In the genomic region with DNA sequence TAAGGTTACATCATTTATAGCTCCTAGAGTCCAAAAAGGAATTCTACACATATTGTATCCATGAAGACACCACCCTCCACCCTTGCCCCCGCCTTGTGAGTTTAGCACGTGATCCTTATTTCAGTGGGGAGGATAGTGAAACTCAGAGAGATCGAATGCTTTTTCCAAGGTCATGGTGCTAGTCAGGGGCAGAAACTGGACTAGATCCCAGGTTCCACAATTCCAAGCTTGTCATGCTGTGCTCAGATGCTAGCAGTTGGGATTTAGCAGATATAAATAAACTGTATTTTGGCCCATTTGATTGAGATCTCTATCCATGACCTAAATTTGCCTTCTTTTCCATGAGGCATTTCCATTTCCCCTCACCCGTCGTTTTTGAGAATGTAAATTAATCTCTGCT, we compare ENCODE assay signal across 15 cellular contexts.
DNase-seq lines count a peak whose midpoint lies in the region; ATAC-seq and TF ChIP-seq lines count a peak whose summit lies in the region.
"Had no signal": no experiment of that assay in that cellular context is flagged by ENCODE, and none has a peak within 500 bp of the region (broad histone marks: within the 10 kb centered on the region; RNA-seq: fewer than 3 reads in every experiment).

No MANE protein-coding gene starts in this region.

- peak; percentile 34 to 64 (median 58) for DNase-seq in adrenal gland
- DNase-seq in fibroblast of lung (ENCODE audit: low read depth in 2 of 2), result no peak
- no peak for DNase-seq in gastrocnemius medialis
- DNase-seq in NCI-H1092 (lab: John Stamatoyannopoulos, UW), result no peak
- no peak for DNase-seq in RWPE1 (ENCODE audit: low spot score)
- DNase-seq: Calu3; CD8-positive, alpha-beta T cell; DMS79 treated with DMSO at 0.1 percent for 48 hours; GOT3; H7; HFFc6 had no signal

- H3K79me2 ChIP-seq in fibroblast of lung (ENCODE audit: control insufficient read depth, insufficient read depth, low read length), result no peaks in the 10 kb centered on the region

- in situ Hi-C loops in gastrocnemius medialis (cut with MboI; ENCODE audit: low sequenced_read_pairs in 4 of 4), result no loop called here

- no peak overlapping the region for H3K4me3 ChIP-seq in adrenal gland
- H3K4me3 ChIP-seq in fibroblast of lung (replicated peaks in 1 of 4; ENCODE audit: control extremely low read depth in 1 of 4, insufficient read depth in 1 of 4, low read depth in 3 of 4, low read length in 4 of 4), result no peak overlapping the region
- peak overlapping the region in 2 of 3 donors; percentile 18 to 27 for H3K4me3 ChIP-seq in skeletal muscle tissue (ENCODE audit: low read length in 3 of 3)
- peak overlapping the region in 1 of 4 donors; percentile 20 for H3K4me3 ChIP-seq in gastrocnemius medialis
- H3K4me3 ChIP-seq: BLaER1 treated with 17β-estradiol and CSF1 and Interleukin-3, amounts not matched to agents 10 nM and 100 nM; GM12878 had no signal

- POLR2A ChIA-PET in RWPE1 (lab: Yijun Ruan, JAX; ENCODE audit: low non-redundant PET), result no interaction called here

- no peak for TF ChIP-seq POLR2A in adrenal gland (IDR thresholded peaks at IDR 0.05)
- no peak for TF ChIP-seq POLR2A in gastrocnemius medialis (IDR thresholded peaks at IDR 0.05)

- H4K20me1 ChIP-seq in fibroblast of lung (ENCODE audit: control insufficient read depth, extremely low read depth, insufficient read depth, low read length), result no peaks in the 10 kb centered on the region
- H4K20me1 ChIP-seq: BLaER1 treated with 17β-estradiol and CSF1 and Interleukin-3, amounts not matched to agents 10 nM and 100 nM had no signal

- H3K9me3 ChIP-seq in adrenal gland (replicated peaks in 1 of 3), result no peaks in the 10 kb centered on the region
- H3K9me3 ChIP-seq in fibroblast of lung (ENCODE audit: control insufficient read depth, insufficient read depth, low read depth, low read length), result no peaks in the 10 kb centered on the region
- H3K9me3 ChIP-seq in skeletal muscle tissue (ENCODE audit: control insufficient read depth in 3 of 3, low read length in 3 of 3), result no peaks in the 10 kb centered on the region
- no peaks in the 10 kb centered on the region for H3K9me3 ChIP-seq in gastrocnemius medialis
- H3K9me3 ChIP-seq: BLaER1 treated with 17β-estradiol and CSF1 and Interleukin-3, amounts not matched to agents 10 nM and 100 nM had no signal

- intact Hi-C loops in adrenal gland (cut with DNase I), result no loop called here
- intact Hi-C loops in gastrocnemius medialis (cut with DNase I; ENCODE audit: low total_unique reads), result no loop called here

- H3K27me3 ChIP-seq in adrenal gland, result no peaks in the 10 kb centered on the region
- no peaks in the 10 kb centered on the region for H3K27me3 ChIP-seq in fibroblast of lung (ENCODE audit: control insufficient read depth, insufficient read depth, low read length)
- no peaks in the 10 kb centered on the region for H3K27me3 ChIP-seq in skeletal muscle tissue (ENCODE audit: control insufficient read depth in 3 of 3, insufficient read depth in 3 of 3, low read length in 3 of 3)
- no peaks in the 10 kb centered on the region for H3K27me3 ChIP-seq in gastrocnemius medialis
- H3K27me3 ChIP-seq: BLaER1 treated with 17β-estradiol and CSF1 and Interleukin-3, amounts not matched to agents 10 nM and 100 nM had no signal

- H2AFZ ChIP-seq in fibroblast of lung (ENCODE audit: low read length), result no peak overlapping the region

- H3K4me2 ChIP-seq in fibroblast of lung (ENCODE audit: extremely low read depth, insufficient read depth, low read length), result peak overlapping the region; percentile 5
- H3K4me2 ChIP-seq: BLaER1 treated with 17β-estradiol and CSF1 and Interleukin-3, amounts not matched to agents 10 nM and 100 nM had no signal

- peaks cover 0 to 3% of the 10 kb centered on the region in 2 donors for H3K4me1 ChIP-seq in adrenal gland (replicated peaks in 1 of 2)
- no peaks in the 10 kb centered on the region for H3K4me1 ChIP-seq in fibroblast of lung (ENCODE audit: control insufficient read depth, extremely low read depth, insufficient read depth, low read length)
- H3K4me1 ChIP-seq in skeletal muscle tissue (ENCODE audit: control insufficient read depth in 3 of 3, insufficient read depth in 3 of 3, low read length in 3 of 3), result peaks cover 4 to 10% (median 6%) of the 10 kb centered on the region in 3 donors
- H3K4me1 ChIP-seq in gastrocnemius medialis, result peaks cover 0 to 9% of the 10 kb centered on the region in 2 donors
- H3K4me1 ChIP-seq: BLaER1 treated with 17β-estradiol and CSF1 and Interleukin-3, amounts not matched to agents 10 nM and 100 nM had no signal

- H3K36me3 ChIP-seq in adrenal gland (replicated peaks in 1 of 2), result no peaks in the 10 kb centered on the region
- no peaks in the 10 kb centered on the region for H3K36me3 ChIP-seq in fibroblast of lung (ENCODE audit: control insufficient read depth, insufficient read depth, low read length)
- H3K36me3 ChIP-seq in skeletal muscle tissue (ENCODE audit: control insufficient read depth in 3 of 3, insufficient read depth in 3 of 3, low read length in 3 of 3), result no peaks in the 10 kb centered on the region
- no peaks in the 10 kb centered on the region for H3K36me3 ChIP-seq in gastrocnemius medialis
- H3K36me3 ChIP-seq: BLaER1 treated with 17β-estradiol and CSF1 and Interleukin-3, amounts not matched to agents 10 nM and 100 nM had no signal

- ATAC-seq in gastrocnemius medialis, result no peak
- ATAC-seq: CD8-positive, alpha-beta T cell; GM12878; HCT116 had no signal

- H3K27ac ChIP-seq in adrenal gland, result no peak overlapping the region
- no peak overlapping the region for H3K27ac ChIP-seq in fibroblast of lung (ENCODE audit: insufficient read depth, low read length)
- peak overlapping the region; percentile 12 for H3K27ac ChIP-seq in skeletal muscle tissue (ENCODE audit: low read depth, low read length)
- no peak overlapping the region for H3K27ac ChIP-seq in gastrocnemius medialis
- H3K27ac ChIP-seq in RWPE1, result no peak overlapping the region
- H3K27ac ChIP-seq: BLaER1 treated with 17β-estradiol and CSF1 and Interleukin-3, amounts not matched to agents 10 nM and 100 nM had no signal

- 35 to 46% (median 38%) methylated on average over 5 of the region's 5 CpGs for WGBS in adrenal gland, 4 donors

- CTCF ChIA-PET in RWPE1 (lab: Yijun Ruan, JAX), result no interaction called here

- H3K9ac ChIP-seq in fibroblast of lung (ENCODE audit: insufficient read depth, low read length) (no peak overlapping the region), skeletal muscle tissue (ENCODE audit: low read depth in 1 of 3, low read length in 3 of 3) (no peak overlapping the region)
- H3K9ac ChIP-seq: BLaER1 treated with 17β-estradiol and CSF1 and Interleukin-3, amounts not matched to agents 10 nM and 100 nM had no signal

- TF ChIP-seq CTCF in adrenal gland (IDR thresholded peaks at IDR 0.05) (no peak), fibroblast of lung (conservative IDR thresholded peaks at IDR 0.05 in 1 of 2, IDR thresholded peaks at IDR 0.05 in 1 of 2; ENCODE audit: low read depth in 1 of 2, low read length in 2 of 2) (no peak), gastrocnemius medialis (IDR thresholded peaks at IDR 0.05 in 4 of 5, conservative IDR thresholded peaks at IDR 0.05 in 1 of 5) (no peak), RWPE1 (conservative IDR thresholded peaks at IDR 0.05; ENCODE audit: low read depth) (no peak)

Comparison
In these comparisons a context has a peak if more than half of its experiments do, and no peak if none do; other contexts are left out.
1. DNase-seq: peak in adrenal gland (7 of 7); none in fibroblast of lung (0 of 2), gastrocnemius medialis (0 of 2), NCI-H1092 (single experiment) and RWPE1 (single experiment).
2. H3K4me3 ChIP-seq: peak in skeletal muscle tissue (2 of 3); none in adrenal gland (0 of 4) and fibroblast of lung (0 of 4).